Comparison of ENCODE assay signal across 22 cellular contexts in the genomic region with DNA sequence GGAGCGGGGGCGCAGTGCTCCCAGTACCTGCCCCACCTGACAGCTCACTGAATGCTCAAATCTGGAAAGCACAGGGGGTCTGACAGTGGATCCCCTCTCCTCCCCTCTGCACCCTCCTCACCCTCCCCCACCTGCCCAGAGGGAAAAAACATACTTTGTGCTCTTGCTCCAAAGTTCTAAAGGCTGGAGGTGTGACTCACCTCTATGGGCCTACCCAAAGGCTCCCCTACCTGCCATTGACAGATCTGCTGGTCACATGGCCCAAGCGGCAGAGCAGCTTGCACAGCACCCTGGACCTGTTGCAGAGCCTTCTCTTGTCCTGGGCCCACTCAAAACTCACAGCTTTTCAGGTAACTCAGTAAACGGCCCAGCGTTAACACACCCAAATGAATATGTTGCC. TPM values are rescaled to one million over a fixed set of nuclear protein-coding genes. Genes with fewer than 3 reads are reported as not detected.
DNase-seq lines count a peak whose midpoint lies in the region; ATAC-seq and TF ChIP-seq lines count a peak whose summit lies in the region.
"Had no signal": no experiment of that assay in that cellular context is flagged by ENCODE, and none has a peak within 500 bp of the region (broad histone marks: within the 10 kb centered on the region; RNA-seq: fewer than 3 reads in every experiment).

No MANE protein-coding gene starts in this region.

- in situ Hi-C loops in mammary epithelial cell (cut with MboI; ENCODE audit: low sequenced_read_pairs in 2 of 2) = no loop called here

- CTCF ChIA-PET in Caco-2 (lab: Charles Lee) = no interaction called here
- CTCF ChIA-PET in mammary epithelial cell (lab: Charles Lee; ENCODE audit: low non-redundant PET) = no interaction called here
- CTCF ChIA-PET in naive thymus-derived CD4-positive, alpha-beta T cell (lab: Charles Lee) = no interaction called here

- H3K4me3 ChIP-seq in Caco-2 (ENCODE audit: low read depth, low read length) = no peak overlapping the region
- no peak overlapping the region for H3K4me3 ChIP-seq in mammary epithelial cell (replicated peaks in 1 of 3; ENCODE audit: insufficient read depth in 1 of 3, low read depth in 2 of 3, low read length in 3 of 3)
- no peak overlapping the region for H3K4me3 ChIP-seq in naive thymus-derived CD4-positive, alpha-beta T cell (ENCODE audit: low read length)
- H3K4me3 ChIP-seq: HAP-1, hepatocyte, SJSA1, vagina had no signal

- TF ChIP-seq CTCF in Caco-2 (IDR thresholded peaks at IDR 0.05; ENCODE audit: insufficient read depth in 1 of 2, low read depth in 1 of 2, low read length in 1 of 2, severe bottlenecking in 1 of 2, unreplicated experiment in 1 of 2) (no peak), mammary epithelial cell (conservative IDR thresholded peaks at IDR 0.05 in 1 of 2, IDR thresholded peaks at IDR 0.05 in 1 of 2; ENCODE audit: extremely low read depth in 1 of 2, insufficient read depth in 1 of 2, low read depth in 1 of 2, low read length in 2 of 2) (no peak)

- DNase-seq in Caco-2 (peak; percentile 28 to 49), HK-2 (ENCODE audit: unreplicated experiment) (peak; percentile 34), mammary epithelial cell (peak; percentile 6), amniotic stem cell (lab: John Stamatoyannopoulos, UW) (no peak)
- no peak for DNase-seq in naive thymus-derived CD4-positive, alpha-beta T cell
- DNase-seq: activated effector memory CD4-positive, alpha-beta T cell treated with anti-CD3 and anti-CD28 coated beads, Interleukin-2, amount 50 U/mL, for 16 hours; CD4-positive, alpha-beta memory T cell; kidney; NCI-H1436 treated with DMSO at 0.1 percent for 48 hours; NCI-H2171; OCI-M1; T-helper 9 cell had no signal

- peaks cover 9% of the 10 kb centered on the region for H3K4me1 Mint-ChIP-seq in Caco-2 (ENCODE audit: low read depth, unreplicated experiment)
- H3K4me1 Mint-ChIP-seq in naive thymus-derived CD4-positive, alpha-beta T cell = peaks cover 0 to 15% (median 8%) of the 10 kb centered on the region in 7 donors
- H3K4me1 Mint-ChIP-seq: mesothelial cell of epicardium had no signal

- H3K27me3 ChIP-seq in Caco-2 (replicated peaks; ENCODE audit: control insufficient read depth, insufficient read depth, low read length) (no peaks in the 10 kb centered on the region), mammary epithelial cell (ENCODE audit: insufficient read depth, low read length) (no peaks in the 10 kb centered on the region)
- H3K27me3 ChIP-seq in naive thymus-derived CD4-positive, alpha-beta T cell (ENCODE audit: control insufficient read depth in 2 of 2, insufficient read depth in 2 of 2, low read length in 2 of 2) = no peaks in the 10 kb centered on the region
- H3K27me3 ChIP-seq: hepatocyte, SJSA1, vagina had no signal

- peaks cover 4% of the 10 kb centered on the region for H3K9me3 Mint-ChIP-seq in Caco-2 (ENCODE audit: unreplicated experiment)
- H3K9me3 Mint-ChIP-seq in naive thymus-derived CD4-positive, alpha-beta T cell = peaks cover 2 to 25% (median 4%) of the 10 kb centered on the region in 11 donors

- H3K79me2 ChIP-seq in mammary epithelial cell (ENCODE audit: insufficient read depth, low read length) = no peaks in the 10 kb centered on the region
- H3K79me2 ChIP-seq: hepatocyte had no signal

- peaks cover 22% of the 10 kb centered on the region for H3K36me3 Mint-ChIP-seq in Caco-2 (ENCODE audit: insufficient read depth, unreplicated experiment)
- H3K36me3 Mint-ChIP-seq in naive thymus-derived CD4-positive, alpha-beta T cell = peaks cover 0 to 11% (median 7%) of the 10 kb centered on the region in 5 donors

- BruUV-seq in Caco-2 (replicated peaks; lab: Mats Ljungman, UMichigan) (no TSS peak), mammary epithelial cell (replicated peaks; lab: Mats Ljungman, UMichigan) (no TSS peak)

- no peaks in the 10 kb centered on the region for H4K20me1 ChIP-seq in mammary epithelial cell (ENCODE audit: insufficient read depth, low read length)

- no peak overlapping the region for H2AFZ ChIP-seq in mammary epithelial cell (ENCODE audit: low read depth, low read length)
- H2AFZ ChIP-seq: hepatocyte had no signal

- no peak overlapping the region for H3K27ac Mint-ChIP-seq in Caco-2 (ENCODE audit: unreplicated experiment)
- peak overlapping the region in 7 of 9 donors; percentile 28 to 76 (median 48) for H3K27ac Mint-ChIP-seq in naive thymus-derived CD4-positive, alpha-beta T cell
- H3K27ac Mint-ChIP-seq: mesothelial cell of epicardium had no signal

- ATAC-seq in naive thymus-derived CD4-positive, alpha-beta T cell = peak; percentile 12
- ATAC-seq in HG02938 (IDR thresholded peaks at IDR 0.05; ENCODE audit: unreplicated experiment) (no peak), HG02763 (IDR thresholded peaks at IDR 0.05; ENCODE audit: unreplicated experiment) (no peak), GM21786 (IDR thresholded peaks at IDR 0.05; ENCODE audit: unreplicated experiment) (no peak)
- ATAC-seq: activated CD4-positive, CD25-positive, alpha-beta regulatory T cell treated with anti-CD3 and anti-CD28 coated beads, Interleukin-2, amount 50 U/mL, for 24 hours; sciatic nerve had no signal

- H3K4me1 ChIP-seq in Caco-2 = peaks cover 20% of the 10 kb centered on the region
- no peaks in the 10 kb centered on the region for H3K4me1 ChIP-seq in mammary epithelial cell (ENCODE audit: insufficient read depth, low read length)
- H3K4me1 ChIP-seq in naive thymus-derived CD4-positive, alpha-beta T cell (ENCODE audit: control insufficient read depth in 2 of 2, insufficient read depth in 2 of 2, low read length in 2 of 2) = no peaks in the 10 kb centered on the region
- H3K4me1 ChIP-seq: HAP-1, SJSA1, vagina had no signal

- no peak overlapping the region for H3K4me2 ChIP-seq in mammary epithelial cell (ENCODE audit: insufficient read depth, low read depth, low read length)
- H3K4me2 ChIP-seq: hepatocyte had no signal

- no peak overlapping the region for H3K9ac ChIP-seq in mammary epithelial cell (ENCODE audit: insufficient read depth, low read length)

- dilution Hi-C loops in mammary epithelial cell (cut with HindIII; ENCODE audit: low sequenced_read_pairs) = loop anchor here (5.0 kb wide), 3 partner anchors 44 to 79 kb away; a partner anchor contains a TSS

- H3K4me3 Mint-ChIP-seq in Caco-2 (ENCODE audit: unreplicated experiment) = no peak overlapping the region
- H3K4me3 Mint-ChIP-seq in naive thymus-derived CD4-positive, alpha-beta T cell = no peak overlapping the region
- H3K4me3 Mint-ChIP-seq: CD4-positive, alpha-beta memory T cell; mesothelial cell of epicardium had no signal

- POLR2A ChIA-PET in Caco-2 (lab: Charles Lee) = no interaction called here
- POLR2A ChIA-PET in naive thymus-derived CD4-positive, alpha-beta T cell (lab: Charles Lee) = no interaction called here

- H3K36me3 ChIP-seq in Caco-2 (ENCODE audit: control insufficient read depth, insufficient read depth, low read length) = no peaks in the 10 kb centered on the region
- H3K36me3 ChIP-seq in mammary epithelial cell (ENCODE audit: insufficient read depth, low read length) = peaks cover 1% of the 10 kb centered on the region
- no peaks in the 10 kb centered on the region for H3K36me3 ChIP-seq in naive thymus-derived CD4-positive, alpha-beta T cell (ENCODE audit: control insufficient read depth in 2 of 3, insufficient read depth in 3 of 3, low read length in 3 of 3)
- H3K36me3 ChIP-seq: HAP-1, vagina had no signal

- intact Hi-C loops in Caco-2 (cut with micrococcal nuclease; ENCODE audit: unreplicated experiment) = no loop called here
- intact Hi-C loops in mammary epithelial cell (cut with micrococcal nuclease) = no loop called here
- intact Hi-C loops in naive thymus-derived CD4-positive, alpha-beta T cell (cut with micrococcal nuclease) = no loop called here

- no peaks in the 10 kb centered on the region for H3K27me3 Mint-ChIP-seq in Caco-2 (ENCODE audit: insufficient read depth, unreplicated experiment)
- H3K27me3 Mint-ChIP-seq in naive thymus-derived CD4-positive, alpha-beta T cell = no peaks in the 10 kb centered on the region
- H3K27me3 Mint-ChIP-seq: CD4-positive, alpha-beta memory T cell had no signal

- H3K9me3 ChIP-seq in Caco-2 (peaks cover 4% of the 10 kb centered on the region; the same call in 1 of the 2 replicates), mammary epithelial cell (replicated peaks; ENCODE audit: insufficient read depth, low read length) (no peaks in the 10 kb centered on the region)
- H3K9me3 ChIP-seq in naive thymus-derived CD4-positive, alpha-beta T cell (ENCODE audit: control insufficient read depth in 2 of 3, low read length in 3 of 3) = peaks cover 0 to 6% (median 0%) of the 10 kb centered on the region in 3 experiments
- H3K9me3 ChIP-seq: SJSA1 had no signal

- 98% methylated on average over 4 of the region's 5 CpGs for WGBS in mammary epithelial cell (ENCODE audit: low coverage, missing lambda C conversion rate)

- no peak overlapping the region for H3K27ac ChIP-seq in mammary epithelial cell (ENCODE audit: insufficient read depth, low read depth, low read length)
- H3K27ac ChIP-seq in naive thymus-derived CD4-positive, alpha-beta T cell (ENCODE audit: low read depth, low read length) = no peak overlapping the region
- H3K27ac ChIP-seq: hepatocyte, SJSA1, vagina had no signal

RNA-seq across cellular contexts. Expression of a gene that starts 55.7 kb away (rescaled TPM):
- total RNA-seq in Caco-2 (2022) = 69.3 and 73.9 TPM in 2 replicates
- 10 to 100 TPM; 40.2 to 47.6 TPM for total RNA-seq in mammary epithelial cell
- polyA plus RNA-seq in mammary epithelial cell = 25.3 TPM
- polyA minus RNA-seq in mammary epithelial cell = 11.7 TPM
- 10 to 100 TPM; 38.8 to 61.0 (median 52.4) TPM for total RNA-seq in naive thymus-derived CD4-positive, alpha-beta T cell
- 10 to 100 TPM; 25.3 to 27.6 TPM for polyA plus RNA-seq in naive thymus-derived CD4-positive, alpha-beta T cell

Comparison
In these comparisons a context has a peak if more than half of its experiments do, and no peak if none do; other contexts are left out.
1. DNase-seq: peak in Caco-2 (2 of 2), HK-2 (single experiment) and mammary epithelial cell (single experiment); none in naive thymus-derived CD4-positive, alpha-beta T cell (0 of 9) and amniotic stem cell (single experiment).